16 cellular contexts compared by ENCODE assay signal in genomic region chr3:168071971-168072645, GRCh38. TPM values are rescaled to one million over a fixed set of nuclear protein-coding genes. Genes with fewer than 3 reads are reported as not detected.
DNase-seq lines count a peak whose midpoint lies in the region; FAIRE-seq and TF ChIP-seq lines count a peak whose summit lies in the region.
"Had no signal": no experiment of that assay in that cellular context is flagged by ENCODE, and none has a peak within 500 bp of the region (broad histone marks: within the 10 kb centered on the region; RNA-seq: fewer than 3 reads in every experiment).

No MANE protein-coding gene starts in this region.

- H3K4me1 ChIP-seq in ACC112 (ENCODE audit: control insufficient read depth, insufficient read depth, low read length, unreplicated experiment): peaks cover 31% of the 10 kb centered on the region
- H3K4me1 ChIP-seq: parathyroid adenoma had no signal

- no peaks in the 10 kb centered on the region for H3K36me3 ChIP-seq in ACC112 (ENCODE audit: insufficient read depth, low read length)
- H3K36me3 ChIP-seq: left ventricle myocardium inferior, spleen, tibial artery had no signal

- peak overlapping the region; percentile 96 for H3K27ac Mint-ChIP-seq in chondrocyte (ENCODE audit: unreplicated experiment)
- H3K27ac Mint-ChIP-seq in nephron: peak overlapping the region; percentile 66 to 98 (median 89)
- H3K27ac Mint-ChIP-seq: CD4-positive, alpha-beta T cell had no signal

- FAIRE-seq in RCC 7860 (lab: Jason Lieb, UNC): no peak

- DNase-seq in M059J (ENCODE audit: low read depth) (peak; percentile 72), chondrocyte (ENCODE audit: low spot score) (no peak), GM20000 (ENCODE audit: low spot score) (no peak), RCC 7860 (ENCODE audit: low spot score) (no peak), cardiac septum (ENCODE audit: low spot score) (no peak)
- no peak for DNase-seq in activated CD4-positive, alpha-beta T cell treated with anti-CD3 and anti-CD28 coated beads for 1 hour
- DNase-seq: CD4-positive, alpha-beta T cell; DND-41; left ventricle myocardium inferior; NCI-H1694; SIG-M5; spleen; tibial artery had no signal

- H3K4me1 Mint-ChIP-seq in chondrocyte (ENCODE audit: low read depth) (peaks cover 41% of the 10 kb centered on the region), nephron (peaks cover 19% of the 10 kb centered on the region)

- H3K79me2 ChIP-seq in ACC112 (ENCODE audit: control insufficient read depth, insufficient read depth, low read length, unreplicated experiment): peaks cover 28% of the 10 kb centered on the region
- H3K79me2 ChIP-seq: parathyroid adenoma had no signal

- H3K36me3 Mint-ChIP-seq in chondrocyte (ENCODE audit: low read depth) (no peaks in the 10 kb centered on the region), nephron (ENCODE audit: low read depth) (peaks cover 16% of the 10 kb centered on the region)

- TF ChIP-seq CTCF in chondrocyte (IDR thresholded peaks at IDR 0.05) (no peak), nephron (IDR thresholded peaks at IDR 0.05; ENCODE audit: unreplicated experiment in 3 of 3) (no peak), GM20000 (IDR thresholded peaks at IDR 0.05; ENCODE audit: extremely low read depth, missing control alignments) (no peak)

- H3K27me3 ChIP-seq in ACC112 (ENCODE audit: insufficient read depth, low read length): no peaks in the 10 kb centered on the region
- H3K27me3 ChIP-seq: spleen, tibial artery had no signal

- H3K27me3 Mint-ChIP-seq in chondrocyte (ENCODE audit: low read depth) (no peaks in the 10 kb centered on the region), nephron (ENCODE audit: low read depth) (no peaks in the 10 kb centered on the region)
- H3K27me3 Mint-ChIP-seq: CD4-positive, alpha-beta T cell had no signal

- H2AFZ ChIP-seq in ACC112 (ENCODE audit: low read length, unreplicated experiment): no peak overlapping the region
- H2AFZ ChIP-seq: parathyroid adenoma had no signal

- no peaks in the 10 kb centered on the region for H3K9me3 Mint-ChIP-seq in chondrocyte (ENCODE audit: low read depth)
- no peaks in the 10 kb centered on the region for H3K9me3 Mint-ChIP-seq in nephron
- H3K9me3 Mint-ChIP-seq: CD4-positive, alpha-beta T cell had no signal

- intact Hi-C loops in cardiac septum (cut with DNase I): no loop called here

- peak overlapping the region; percentile 65 for H3K27ac ChIP-seq in ACC112 (ENCODE audit: low read depth, low read length)
- H3K27ac ChIP-seq: left ventricle myocardium inferior, parathyroid adenoma, spleen, tibial artery had no signal

- H3K4me3 ChIP-seq in ACC112 (ENCODE audit: low read depth, low read length): no peak overlapping the region
- H3K4me3 ChIP-seq: left ventricle myocardium inferior, spleen, tibial artery had no signal

- H3K4me3 Mint-ChIP-seq in chondrocyte (ENCODE audit: unreplicated experiment) (no peak overlapping the region), nephron (no peak overlapping the region)
- H3K4me3 Mint-ChIP-seq: CD4-positive, alpha-beta T cell had no signal

RNA-seq across cellular contexts. Expression of gene GOLIM4, which starts 23.6 kb away (rescaled TPM):
- total RNA-seq in M059J (2014; rRNA removed; shearing (Covaris generic)): 34.4 and 47.4 TPM in 2 replicates
- total RNA-seq in chondrocyte: 46.3 to 67.1 TPM (median 47.6 TPM) in 3 replicates
- total RNA-seq in cardiac septum: 88.8 TPM
